Comparison of ENCODE assay signal across 14 cellular contexts in the genomic region with DNA sequence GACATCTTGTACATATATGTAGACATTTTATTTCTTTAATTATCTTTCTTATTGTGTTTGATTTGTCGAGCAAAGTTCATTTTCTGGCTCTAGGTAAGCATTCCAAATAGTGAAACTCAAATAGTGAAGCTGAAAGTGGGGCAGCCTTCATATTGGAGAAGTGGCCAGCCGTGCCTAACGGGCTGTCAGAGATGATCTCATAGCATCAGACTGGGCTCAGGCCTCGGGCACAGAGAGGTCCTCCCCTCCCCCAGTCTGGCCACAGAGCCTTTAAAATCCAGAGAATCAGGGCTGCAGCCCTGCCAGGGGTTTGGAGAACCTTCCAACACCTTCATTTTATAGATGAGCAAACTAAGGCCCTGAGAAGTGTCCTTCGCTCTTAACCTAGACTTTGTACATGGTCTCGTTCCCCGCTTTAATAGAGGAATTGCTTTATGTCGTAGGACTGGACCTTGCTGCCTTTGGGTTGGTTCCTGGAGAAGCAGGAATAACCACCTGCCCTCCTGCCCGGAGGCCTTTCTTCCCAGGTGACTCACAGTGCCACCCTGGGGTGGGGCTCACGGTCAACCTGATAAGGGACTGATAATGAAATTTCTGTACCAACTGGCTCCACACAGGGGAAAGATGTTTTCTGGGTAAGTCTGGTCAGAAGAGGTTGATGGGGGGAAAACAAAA. TPM values are rescaled to one million over a fixed set of nuclear protein-coding genes. Genes with fewer than 3 reads are reported as not detected.
DNase-seq lines count a peak whose midpoint lies in the region; ATAC-seq and TF ChIP-seq lines count a peak whose summit lies in the region.
"Had no signal": no experiment of that assay in that cellular context is flagged by ENCODE, and none has a peak within 500 bp of the region (broad histone marks: within the 10 kb centered on the region; RNA-seq: fewer than 3 reads in every experiment).

No MANE protein-coding gene starts in this region.

- no peak overlapping the region for H2AFZ ChIP-seq in PC-9

- H3K4me3 Mint-ChIP-seq in activated naive CD8-positive, alpha-beta T cell treated with anti-CD3 and anti-CD28 coated beads for 36 hours: no peak overlapping the region
- no peak overlapping the region for H3K4me3 Mint-ChIP-seq in natural killer cell treated with Interleukin-12 subunit alpha and Interleukin-12 subunit beta and Interleukin-15 and Interleukin-18, amount 100 ng/mL, for 72 hours
- H3K4me3 Mint-ChIP-seq: CD4-positive, CD25-positive, alpha-beta regulatory T cell; nephron had no signal

- CTCF ChIA-PET in PC-9 (lab: Charles Lee): interaction anchor here (0.7 to 1.0 kb wide), 2 partner anchors 12 to 179 kb away, joined by 3 read pairs; no protein-coding TSS in a partner anchor

- peaks cover 89% of the 10 kb centered on the region for H3K79me2 ChIP-seq in PC-9 (ENCODE audit: low read depth)

- no peaks in the 10 kb centered on the region for H3K27me3 ChIP-seq in PC-9 (ENCODE audit: insufficient read depth, low read depth)
- no peaks in the 10 kb centered on the region for H3K27me3 ChIP-seq in esophagus muscularis mucosa

- no peaks in the 10 kb centered on the region for H3K27me3 Mint-ChIP-seq in activated naive CD8-positive, alpha-beta T cell treated with anti-CD3 and anti-CD28 coated beads for 36 hours
- H3K27me3 Mint-ChIP-seq in natural killer cell treated with Interleukin-12 subunit alpha and Interleukin-12 subunit beta and Interleukin-15 and Interleukin-18, amount 100 ng/mL, for 72 hours: peaks cover 1 to 3% of the 10 kb centered on the region in 2 donors
- H3K27me3 Mint-ChIP-seq: CD4-positive, CD25-positive, alpha-beta regulatory T cell had no signal

- H3K9me2 ChIP-seq in PC-9 (ENCODE audit: insufficient read depth): no peaks in the 10 kb centered on the region

- peak overlapping the region; percentile 75 for H3K4me2 ChIP-seq in PC-9

- POLR2A ChIA-PET in PC-9 (lab: Charles Lee; ENCODE audit: unreplicated experiment): interaction anchor here (0.6 to 0.7 kb wide), 2 partner anchors 9 to 11 kb away, joined by 5 to 11 read pairs; no protein-coding TSS in a partner anchor

- peaks cover 48% of the 10 kb centered on the region for H3F3A ChIP-seq in PC-9 (ENCODE audit: insufficient read depth, low read depth)

- peak overlapping the region; percentile 37 for H3K4me3 ChIP-seq in PC-9
- no peak overlapping the region for H3K4me3 ChIP-seq in esophagus muscularis mucosa
- H3K4me3 ChIP-seq: HAP-1 had no signal

- no peak overlapping the region for H3K27ac Mint-ChIP-seq in activated naive CD8-positive, alpha-beta T cell treated with anti-CD3 and anti-CD28 coated beads for 36 hours
- peak overlapping the region in 1 of 2 donors; percentile 22 for H3K27ac Mint-ChIP-seq in natural killer cell treated with Interleukin-12 subunit alpha and Interleukin-12 subunit beta and Interleukin-15 and Interleukin-18, amount 100 ng/mL, for 72 hours
- H3K27ac Mint-ChIP-seq: CD4-positive, CD25-positive, alpha-beta regulatory T cell had no signal

- H3K36me3 ChIP-seq in PC-9 (ENCODE audit: low read depth): peaks cover 23% of the 10 kb centered on the region
- H3K36me3 ChIP-seq in esophagus muscularis mucosa: peaks cover 0 to 11% (median 8%) of the 10 kb centered on the region in 4 donors
- H3K36me3 ChIP-seq: HAP-1 had no signal

- no peak for TF ChIP-seq CTCF in PC-9 (conservative IDR thresholded peaks at IDR 0.05)
- TF ChIP-seq CTCF in esophagus muscularis mucosa (IDR thresholded peaks at IDR 0.05): no peak

- ATAC-seq in natural killer cell treated with Interleukin-12 subunit alpha and Interleukin-12 subunit beta and Interleukin-15 and Interleukin-18, amount 100 ng/mL, for 72 hours: no peak
- ATAC-seq in HG02852 (IDR thresholded peaks at IDR 0.05; ENCODE audit: unreplicated experiment): no peak

- H3K27ac ChIP-seq in PC-9 (peak overlapping the region; percentile 95), esophagus muscularis mucosa (replicated peaks in 1 of 4) (peak overlapping the region; percentile 85 to 92 (median 88))

- TF ChIP-seq EP300 in esophagus muscularis mucosa (IDR thresholded peaks at IDR 0.05): no peak

- intact Hi-C loops in PC-9 (cut with micrococcal nuclease; ENCODE audit: unreplicated experiment) (loop anchor here (1.0 to 5.0 kb wide), 6 partner anchors 8 to 121 kb away; no protein-coding TSS in a partner anchor), esophagus muscularis mucosa (cut with DNase I) (no loop called here), posterior cingulate gyrus (cut with DNase I) (loop anchor here (1.0 kb wide), 1 partner anchor 34 kb away; no protein-coding TSS in a partner anchor)

- TF ChIP-seq POLR2A in esophagus muscularis mucosa (IDR thresholded peaks at IDR 0.05; ENCODE audit: low read depth): no peak

- H3K9me3 Mint-ChIP-seq in activated naive CD8-positive, alpha-beta T cell treated with anti-CD3 and anti-CD28 coated beads for 36 hours: no peaks in the 10 kb centered on the region
- H3K9me3 Mint-ChIP-seq in natural killer cell treated with Interleukin-12 subunit alpha and Interleukin-12 subunit beta and Interleukin-15 and Interleukin-18, amount 100 ng/mL, for 72 hours: no peaks in the 10 kb centered on the region
- H3K9me3 Mint-ChIP-seq: CD4-positive, CD25-positive, alpha-beta regulatory T cell; nephron had no signal

- 63% methylated on average over 10 of the region's 10 CpGs for WGBS in esophagus muscularis mucosa

- no peaks in the 10 kb centered on the region for H4K20me1 ChIP-seq in PC-9 (ENCODE audit: insufficient read depth)

- DNase-seq in ACHN (peak; percentile 18), PC-9 (peak; percentile 97 to 98), esophagus muscularis mucosa (ENCODE audit: extremely low spot score) (no peak), posterior cingulate gyrus (peak in 8 of 10 donors; percentile 31 to 91 (median 68)), COR-L47 (lab: John Stamatoyannopoulos, UW) (no peak)
- no peak for DNase-seq in activated naive CD8-positive, alpha-beta T cell treated with anti-CD3 and anti-CD28 coated beads for 36 hours
- no peak for DNase-seq in natural killer cell treated with Interleukin-12 subunit alpha and Interleukin-12 subunit beta and Interleukin-15 and Interleukin-18, amount 100 ng/mL, for 72 hours (ENCODE audit: low spot score)
- DNase-seq: activated naive CD4-positive, alpha-beta T cell; CD4-positive, CD25-positive, alpha-beta regulatory T cell; NCI-H510A treated with DMSO at 0.1 percent for 48 hours had no signal

- H3K9me3 ChIP-seq in PC-9 (ENCODE audit: insufficient read depth, low read depth) (no peaks in the 10 kb centered on the region), esophagus muscularis mucosa (no peaks in the 10 kb centered on the region)
- H3K9me3 ChIP-seq: HAP-1 had no signal

- H3K36me3 Mint-ChIP-seq in activated naive CD8-positive, alpha-beta T cell treated with anti-CD3 and anti-CD28 coated beads for 36 hours: no peaks in the 10 kb centered on the region
- no peaks in the 10 kb centered on the region for H3K36me3 Mint-ChIP-seq in natural killer cell treated with Interleukin-12 subunit alpha and Interleukin-12 subunit beta and Interleukin-15 and Interleukin-18, amount 100 ng/mL, for 72 hours

- TSS peak; percentile 91 for BruUV-seq in PC-9 (replicated peaks; lab: Mats Ljungman, UMichigan)

- H3K4me1 Mint-ChIP-seq in activated naive CD8-positive, alpha-beta T cell treated with anti-CD3 and anti-CD28 coated beads for 36 hours: peaks cover 4% of the 10 kb centered on the region
- H3K4me1 Mint-ChIP-seq in natural killer cell treated with Interleukin-12 subunit alpha and Interleukin-12 subunit beta and Interleukin-15 and Interleukin-18, amount 100 ng/mL, for 72 hours (ENCODE audit: low read depth in 2 of 2): peaks cover 0 to 12% of the 10 kb centered on the region in 2 donors

- H3K4me1 ChIP-seq in PC-9 (replicated peaks; ENCODE audit: insufficient read depth) (peaks cover 88% of the 10 kb centered on the region), esophagus muscularis mucosa (peaks cover 52 to 100% (median 92%) of the 10 kb centered on the region in 4 donors)
- H3K4me1 ChIP-seq: HAP-1 had no signal

- in situ Hi-C loops in ACHN (cut with HindIII; ENCODE audit: low pct_ligation_motif_present, low pct_unique_long_range_greater_than_20kb, low sequenced_read_pairs): no loop called here

RNA-seq across cellular contexts. Expression of a gene that starts 7.3 kb away (rescaled TPM):
- total RNA-seq in PC-9 (2021): 97.0 and 108 TPM in 2 replicates
- total RNA-seq in esophagus muscularis mucosa: 10 to 100 TPM; 40.3 to 59.4 (median 53.5) TPM
- under 1 TPM; 0.60 to 0.66 TPM for total RNA-seq in activated naive CD8-positive, alpha-beta T cell treated with anti-CD3 and anti-CD28 coated beads for 36 hours
- 1 to 10 TPM; 1.2 to 1.4 TPM for total RNA-seq in natural killer cell treated with Interleukin-12 subunit alpha and Interleukin-12 subunit beta and Interleukin-15 and Interleukin-18, amount 100 ng/mL, for 72 hours

RNA-seq across cellular contexts. Expression of a gene that starts 41.8 kb away (rescaled TPM):
- total RNA-seq in PC-9 (2021) (0.23 TPM in 1 of 2 replicates, not detected in the other), esophagus muscularis mucosa (10 to 100 TPM; 51.4 to 72.6 (median 68.1) TPM)
- not detected for total RNA-seq in activated naive CD8-positive, alpha-beta T cell treated with anti-CD3 and anti-CD28 coated beads for 36 hours
- total RNA-seq in natural killer cell treated with Interleukin-12 subunit alpha and Interleukin-12 subunit beta and Interleukin-15 and Interleukin-18, amount 100 ng/mL, for 72 hours: not detected
- total RNA-seq: CD4-positive, CD25-positive, alpha-beta regulatory T cell; HT1080 had no signal

Comparison
In these comparisons a context has a peak if more than half of its experiments do, and no peak if none do; other contexts are left out.
1. DNase-seq: peak in ACHN (single experiment), PC-9 (2 of 2) and posterior cingulate gyrus (8 of 10); none in esophagus muscularis mucosa (single experiment), activated naive CD8-positive, alpha-beta T cell treated with anti-CD3 and anti-CD28 coated beads for 36 hours (single experiment), natural killer cell treated with Interleukin-12 subunit alpha and Interleukin-12 subunit beta and Interleukin-15 and Interleukin-18, amount 100 ng/mL, for 72 hours (single experiment) and COR-L47 (single experiment).
2. RNA of a gene that starts 7.3 kb away (total RNA-seq): 97.0 to 108 TPM in PC-9 and 40.3 to 59.4 TPM in esophagus muscularis mucosa; 1.2 to 1.4 TPM in natural killer cell treated with Interleukin-12 subunit alpha and Interleukin-12 subunit beta and Interleukin-15 and Interleukin-18, amount 100 ng/mL, for 72 hours and 0.60 to 0.66 TPM in activated naive CD8-positive, alpha-beta T cell treated with anti-CD3 and anti-CD28 coated beads for 36 hours; every median in the first group is over 10 times any median in the second.
3. RNA of a gene that starts 41.8 kb away (total RNA-seq): 51.4 to 72.6 TPM in esophagus muscularis mucosa; 0.23 TPM in PC-9, not detected in activated naive CD8-positive, alpha-beta T cell treated with anti-CD3 and anti-CD28 coated beads for 36 hours and not detected in natural killer cell treated with Interleukin-12 subunit alpha and Interleukin-12 subunit beta and Interleukin-15 and Interleukin-18, amount 100 ng/mL, for 72 hours; every median in the first group is over 10 times any median in the second.